ENCODE assay signal across 21 cellular contexts in genomic region chr11:124179311-124179710, GRCh38.
DNase-seq lines count a peak whose midpoint lies in the region; ATAC-seq and TF ChIP-seq lines count a peak whose summit lies in the region.
"Had no signal": no experiment of that assay in that cellular context is flagged by ENCODE, and none has a peak within 500 bp of the region (broad histone marks: within the 10 kb centered on the region; RNA-seq: fewer than 3 reads in every experiment).

No MANE protein-coding gene starts in this region.

- H3K27me3 ChIP-seq in RWPE2 (ENCODE audit: insufficient read depth, poor library complexity, severe bottlenecking) = no peaks in the 10 kb centered on the region

- peaks cover 10% of the 10 kb centered on the region for H3K4me1 ChIP-seq in RWPE2 (ENCODE audit: insufficient read depth, poor library complexity, severe bottlenecking)
- H3K4me1 ChIP-seq: HAP-1 had no signal

- no peak for TF ChIP-seq CTCF in RWPE2 (IDR thresholded peaks at IDR 0.05; ENCODE audit: poor library complexity, severe bottlenecking)

- ATAC-seq in RWPE2 (ENCODE audit: low read depth) (peak; percentile 45; the same call in 1 of the 3 replicates), GM19035 (IDR thresholded peaks at IDR 0.05; ENCODE audit: unreplicated experiment) (no peak)

- no peak overlapping the region for H3K27ac ChIP-seq in RWPE2 (ENCODE audit: poor library complexity, severe bottlenecking)
- H3K27ac ChIP-seq: C4-2B, KMS-11 had no signal

- H3K4me3 ChIP-seq in RWPE2 (ENCODE audit: severe bottlenecking) = no peak overlapping the region
- H3K4me3 ChIP-seq: HAP-1 had no signal

- H3K36me3 ChIP-seq in RWPE2 (ENCODE audit: low read depth) = no peaks in the 10 kb centered on the region
- H3K36me3 ChIP-seq: HAP-1 had no signal

- no peaks in the 10 kb centered on the region for H3K9me3 ChIP-seq in RWPE2 (ENCODE audit: severe bottlenecking)
- H3K9me3 ChIP-seq: HAP-1 had no signal

- DNase-seq in EH (ENCODE audit: low read depth) (peak; percentile 1), RWPE2 (ENCODE audit: low spot score) (no peak), dedifferentiated amniotic fluid mesenchymal stem cell (ENCODE audit: extremely low spot score) (peak; percentile 31), iris pigment epithelial cell (ENCODE audit: low read depth) (peak; percentile 55), retina (no peak), HuH-7 (ENCODE audit: low spot score) (no peak), DMS153 treated with DMSO at 0.1 percent for 48 hours (lab: John Stamatoyannopoulos, UW; ENCODE audit: unreplicated experiment) (no peak)
- DNase-seq: ACHN; AML-193; DND-41; NCI-H1417; NCI-H1930; NCI-H446; NCI-H748 treated with DMSO at 0.1 percent for 48 hours; NK-92 treated with Interleukin-12 subunit alpha and Interleukin-12 subunit beta, amount 100 ng/mL, for 24 hours; OCI-M1; SIG-M5 had no signal

Comparison
In these comparisons a context has a peak if more than half of its experiments do, and no peak if none do; other contexts are left out.
1. DNase-seq: peak in EH (single experiment), dedifferentiated amniotic fluid mesenchymal stem cell (single experiment) and iris pigment epithelial cell (single experiment); none in RWPE2 (single experiment), retina (single experiment), HuH-7 (single experiment) and DMS153 treated with DMSO at 0.1 percent for 48 hours (single experiment).